Comparison of ENCODE assay signal across 9 cellular contexts in genomic region chr1:27395441-27396195, GRCh38. TPM values are rescaled to one million over a fixed set of nuclear protein-coding genes. Genes with fewer than 3 reads are reported as not detected.
DNase-seq lines count a peak whose midpoint lies in the region; ATAC-seq and TF ChIP-seq lines count a peak whose summit lies in the region.
"Had no signal": no experiment of that assay in that cellular context is flagged by ENCODE, and none has a peak within 500 bp of the region (broad histone marks: within the 10 kb centered on the region; RNA-seq: fewer than 3 reads in every experiment).

No MANE protein-coding gene starts in this region.

- no peak for TF ChIP-seq EP300 in gastroesophageal sphincter (IDR thresholded peaks at IDR 0.05)
- no peak for TF ChIP-seq EP300 in upper lobe of left lung (IDR thresholded peaks at IDR 0.05)

- H3K4me3 ChIP-seq in KMS-11 (IDR thresholded peaks at IDR 0.05; ENCODE audit: insufficient read depth, low read depth, low read length) (no peak overlapping the region), gastroesophageal sphincter (no peak overlapping the region), parathyroid adenoma (ENCODE audit: low read depth, low read length) (no peak overlapping the region), upper lobe of left lung (no peak overlapping the region)

- H3K27me3 ChIP-seq in KMS-11 (ENCODE audit: insufficient read depth, low read depth): no peaks in the 10 kb centered on the region
- H3K27me3 ChIP-seq in gastroesophageal sphincter: no peaks in the 10 kb centered on the region
- no peaks in the 10 kb centered on the region for H3K27me3 ChIP-seq in parathyroid adenoma (ENCODE audit: control insufficient read depth, insufficient read depth, low read length)
- no peaks in the 10 kb centered on the region for H3K27me3 ChIP-seq in upper lobe of left lung

- H3K79me2 ChIP-seq in KMS-11 (ENCODE audit: insufficient read depth, low read depth) (no peaks in the 10 kb centered on the region), parathyroid adenoma (no peaks in the 10 kb centered on the region)

- POLR2A ChIA-PET in RWPE1 (lab: Yijun Ruan, JAX; ENCODE audit: low non-redundant PET): interaction anchor here (0.6 kb wide), 2 partner anchors 53 to 1965 kb away, joined by 3 read pairs; no protein-coding TSS in a partner anchor

- WGBS in gastroesophageal sphincter (ENCODE audit: low coverage in 1 of 2), 2 donors: 17 to 38% methylated on average over 1 to 2 of the region's 10 CpGs
- WGBS in upper lobe of left lung, 2 donors: 8 to 9% methylated on average over 9 to 10 of the region's 10 CpGs

- TF ChIP-seq POLR2A in gastroesophageal sphincter (IDR thresholded peaks at IDR 0.05) (no peak), upper lobe of left lung (IDR thresholded peaks at IDR 0.05) (peak in 1 of 4 donors; percentile 35)

- CTCF ChIA-PET in RWPE1 (lab: Yijun Ruan, JAX): interaction anchor here (0.5 to 2.7 kb wide), 22 partner anchors 9 to 538 kb away, joined by 3 to 45 read pairs (median 4); partner anchors contain the start of genes CD164L2 and IFI6

- H2AFZ ChIP-seq in KMS-11 (ENCODE audit: low read depth) (no peak overlapping the region), parathyroid adenoma (no peak overlapping the region)

- peak; percentile 23 for ATAC-seq in gastroesophageal sphincter
- ATAC-seq in upper lobe of left lung (ENCODE audit: low FRiP score in 2 of 2): peak; percentile 65 to 70
- no peak for ATAC-seq in GM19324 (IDR thresholded peaks at IDR 0.05; ENCODE audit: low FRiP score, unreplicated experiment)

- no peaks in the 10 kb centered on the region for H3K9me3 ChIP-seq in gastroesophageal sphincter
- no peaks in the 10 kb centered on the region for H3K9me3 ChIP-seq in parathyroid adenoma (ENCODE audit: control insufficient read depth, low read length)
- H3K9me3 ChIP-seq in upper lobe of left lung: no peaks in the 10 kb centered on the region

- H3K27ac ChIP-seq in KMS-11 (no peak overlapping the region), RWPE1 (peak overlapping the region; percentile 60), gastroesophageal sphincter (no peak overlapping the region), parathyroid adenoma (no peak overlapping the region), upper lobe of left lung (no peak overlapping the region)
- H3K27ac ChIP-seq: epithelial cell of prostate had no signal

- H3K4me2 ChIP-seq in KMS-11 (no peak overlapping the region), parathyroid adenoma (ENCODE audit: low read length) (no peak overlapping the region)

- H4K20me1 ChIP-seq in KMS-11 (ENCODE audit: insufficient read depth): no peaks in the 10 kb centered on the region

- H3K36me3 ChIP-seq in KMS-11 (ENCODE audit: insufficient read depth): no peaks in the 10 kb centered on the region
- no peaks in the 10 kb centered on the region for H3K36me3 ChIP-seq in gastroesophageal sphincter
- H3K36me3 ChIP-seq in parathyroid adenoma (ENCODE audit: control insufficient read depth, insufficient read depth, low read length): no peaks in the 10 kb centered on the region
- H3K36me3 ChIP-seq in upper lobe of left lung: no peaks in the 10 kb centered on the region

- H3K4me1 ChIP-seq in KMS-11 (ENCODE audit: low read depth, poor library complexity, severe bottlenecking) (peaks cover 7% of the 10 kb centered on the region), gastroesophageal sphincter (peaks cover 0 to 71% (median 18%) of the 10 kb centered on the region in 3 donors), parathyroid adenoma (peaks cover 4% of the 10 kb centered on the region), upper lobe of left lung (peaks cover 25 to 46% (median 36%) of the 10 kb centered on the region in 4 donors)

- TF ChIP-seq CTCF in KMS-11 (conservative IDR thresholded peaks at IDR 0.05; ENCODE audit: low read depth, low read length) (peak; percentile 94), RWPE1 (conservative IDR thresholded peaks at IDR 0.05; ENCODE audit: low read depth) (peak; percentile 98), gastroesophageal sphincter (IDR thresholded peaks at IDR 0.05) (peak; percentile 96 to 98 (median 97)), parathyroid adenoma (IDR thresholded peaks at IDR 0.05) (peak; percentile 87), upper lobe of left lung (IDR thresholded peaks at IDR 0.05) (peak; percentile 88 to 97 (median 93))

- DNase-seq in ELR (ENCODE audit: low read depth) (peak; percentile 69), RWPE1 (ENCODE audit: low spot score) (peak; percentile 77), upper lobe of left lung (peak; percentile 80 to 86)
- peak; percentile 70 for DNase-seq in activated effector memory CD4-positive, alpha-beta T cell treated with Interleukin-2 at 50 U/mL for 16 hours

- no peak overlapping the region for H3K9ac ChIP-seq in KMS-11
- H3K9ac ChIP-seq in parathyroid adenoma: no peak overlapping the region

RNA-seq across cellular contexts. Expression of gene GPR3, which starts 3.2 kb away (rescaled TPM):
- total RNA-seq in gastroesophageal sphincter: under 1 TPM in 1 of 4 donors, not detected in 3; 0.67 TPM
- 1 to 10 TPM in 2 of 6 donors, under 1 TPM in 3, not detected in 1; 0.39 to 1.6 (median 0.76) TPM for total RNA-seq in upper lobe of left lung

RNA-seq across cellular contexts. Expression of gene CD164L2, which starts 12.5 kb away (rescaled TPM):
- not detected for total RNA-seq in gastroesophageal sphincter
- total RNA-seq in upper lobe of left lung: 10 to 100 TPM in 1 of 6 donors, 1 to 10 TPM in 5; 2.3 to 12.3 (median 5.5) TPM

RNA-seq across cellular contexts. Expression of gene FCN3, which starts 21.0 kb away (rescaled TPM):
- 10 to 100 TPM in 1 of 4 donors, 1 to 10 TPM in 3; 4.6 to 11.5 (median 6.3) TPM for total RNA-seq in gastroesophageal sphincter
- 1,000 to 10,000 TPM in 1 of 6 donors, 100 to 1,000 TPM in 5; 145 to 1,319 (median 555) TPM for total RNA-seq in upper lobe of left lung

RNA-seq across cellular contexts. Expression of gene MAP3K6, which starts 28.9 kb away (rescaled TPM):
- 10 to 100 TPM; 31.1 to 64.3 (median 54.3) TPM for total RNA-seq in gastroesophageal sphincter
- 100 to 1,000 TPM in 4 of 6 donors, 10 to 100 TPM in 2; 36.6 to 302 (median 118) TPM for total RNA-seq in upper lobe of left lung

RNA-seq across cellular contexts. Expression of gene SYTL1, which starts 53.8 kb away (rescaled TPM):
- 1 to 10 TPM in 2 of 4 donors, under 1 TPM in 2; 0.81 to 4.8 (median 2.7) TPM for total RNA-seq in gastroesophageal sphincter
- 10 to 100 TPM; 28.7 to 74.4 (median 44.1) TPM for total RNA-seq in upper lobe of left lung

Comparison
In these comparisons a context has a peak if more than half of its experiments do, and no peak if none do; other contexts are left out.
1. RNA of gene FCN3, which starts 21.0 kb away (total RNA-seq): 145 to 1,319 TPM in upper lobe of left lung; 4.6 to 11.5 TPM in gastroesophageal sphincter; every median in the first group is over 10 times any median in the second.
2. Peak in every context shown above with its lines, with median percentiles within 50 percentile points of each other: DNase-seq and CTCF ChIP-seq.